In the genomic region with DNA sequence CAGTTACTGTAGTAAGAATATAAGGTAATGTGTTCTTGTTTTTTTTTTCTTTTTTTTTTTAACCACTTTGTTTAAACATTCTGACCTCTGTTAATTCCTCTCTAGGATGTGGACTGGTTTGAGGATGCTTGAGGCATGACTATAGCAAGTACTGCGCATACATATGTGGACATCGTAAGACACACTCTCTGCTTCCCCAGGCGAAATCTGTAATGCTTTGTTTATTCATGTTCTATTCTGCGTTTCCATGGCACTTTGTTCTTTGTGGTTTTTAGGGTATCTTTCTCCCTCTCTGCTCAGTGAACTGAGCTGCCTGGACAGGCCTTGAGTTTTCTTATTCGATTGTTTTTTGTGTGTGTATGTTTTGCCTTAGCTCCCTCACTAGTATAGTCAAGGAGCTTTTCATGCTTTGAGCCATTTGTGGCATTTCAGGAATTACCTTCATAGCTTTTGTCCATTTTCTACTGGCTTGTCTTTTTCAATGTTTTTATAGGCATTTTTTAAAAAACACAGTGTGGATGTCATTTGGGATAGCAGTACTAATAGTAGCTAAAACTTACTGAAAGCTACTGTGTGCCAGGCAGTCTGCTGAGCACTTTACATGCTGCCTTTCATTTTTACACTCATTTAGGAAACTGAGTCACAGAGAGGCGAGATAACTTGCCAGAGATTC, we compare ENCODE assay signal across 10 cellular contexts. TPM values are rescaled to one million over a fixed set of nuclear protein-coding genes. Genes with fewer than 3 reads are reported as not detected.
DNase-seq lines count a peak whose midpoint lies in the region; ATAC-seq and TF ChIP-seq lines count a peak whose summit lies in the region.
"Had no signal": no experiment of that assay in that cellular context is flagged by ENCODE, and none has a peak within 500 bp of the region (broad histone marks: within the 10 kb centered on the region; RNA-seq: fewer than 3 reads in every experiment).

No MANE protein-coding gene starts in this region.

- H3K79me2 ChIP-seq in neural progenitor cell (ENCODE audit: low read depth), result peaks cover 34% of the 10 kb centered on the region

- peaks cover 10% of the 10 kb centered on the region for H3K4me1 Mint-ChIP-seq in CD4-positive, alpha-beta T cell (ENCODE audit: low read depth)
- H3K4me1 Mint-ChIP-seq in neural progenitor cell, result peaks cover 37% of the 10 kb centered on the region
- peaks cover 7% of the 10 kb centered on the region for H3K4me1 Mint-ChIP-seq in activated naive CD4-positive, alpha-beta T cell treated with anti-CD3 and anti-CD28 coated beads for 36 hours (ENCODE audit: low read depth)

- H3K27me3 Mint-ChIP-seq in CD4-positive, alpha-beta T cell, result peaks cover 76% of the 10 kb centered on the region
- peaks cover 9% of the 10 kb centered on the region for H3K27me3 Mint-ChIP-seq in neural progenitor cell (ENCODE audit: insufficient read depth, low read depth)
- peaks cover 57% of the 10 kb centered on the region for H3K27me3 Mint-ChIP-seq in activated naive CD4-positive, alpha-beta T cell treated with anti-CD3 and anti-CD28 coated beads for 36 hours (ENCODE audit: low read depth)

- POLR2A ChIA-PET in CD4-positive, alpha-beta T cell (lab: Charles Lee), result no interaction called here
- POLR2A ChIA-PET in Panc1 (lab: Charles Lee), result no interaction called here

- no peaks in the 10 kb centered on the region for H3K36me3 Mint-ChIP-seq in CD4-positive, alpha-beta T cell (ENCODE audit: low read depth)
- no peaks in the 10 kb centered on the region for H3K36me3 Mint-ChIP-seq in neural progenitor cell
- no peaks in the 10 kb centered on the region for H3K36me3 Mint-ChIP-seq in activated naive CD4-positive, alpha-beta T cell treated with anti-CD3 and anti-CD28 coated beads for 36 hours (ENCODE audit: low read depth)
- H3K36me3 Mint-ChIP-seq: IgD-negative memory B cell had no signal

- no peaks in the 10 kb centered on the region for H3K9me3 ChIP-seq in CD4-positive, alpha-beta T cell (ENCODE audit: control insufficient read depth, low read length)
- no peaks in the 10 kb centered on the region for H3K9me3 ChIP-seq in Panc1 (ENCODE audit: control insufficient read depth, insufficient read depth, low read depth, low read length)
- no peaks in the 10 kb centered on the region for H3K9me3 ChIP-seq in neural progenitor cell (ENCODE audit: low read depth)
- H3K9me3 ChIP-seq: Peyer's patch had no signal

- intact Hi-C loops in CD4-positive, alpha-beta T cell (cut with DNase I, micrococcal nuclease), result no loop called here
- intact Hi-C loops in Panc1 (cut with micrococcal nuclease; ENCODE audit: unreplicated experiment), result no loop called here
- intact Hi-C loops in activated naive CD4-positive, alpha-beta T cell treated with anti-CD3 and anti-CD28 coated beads for 36 hours (cut with micrococcal nuclease), result no loop called here

- no peak overlapping the region for H3K27ac ChIP-seq in CD4-positive, alpha-beta T cell (ENCODE audit: low read depth, low read length)
- H3K27ac ChIP-seq in Panc1 (ENCODE audit: low read length), result peak overlapping the region; percentile 90
- H3K27ac ChIP-seq in neural progenitor cell, result no peak overlapping the region

- H3K9me3 Mint-ChIP-seq in CD4-positive, alpha-beta T cell, result no peaks in the 10 kb centered on the region
- peaks cover 5% of the 10 kb centered on the region for H3K9me3 Mint-ChIP-seq in neural progenitor cell
- no peaks in the 10 kb centered on the region for H3K9me3 Mint-ChIP-seq in activated naive CD4-positive, alpha-beta T cell treated with anti-CD3 and anti-CD28 coated beads for 36 hours

- ATAC-seq in CD4-positive, alpha-beta T cell (ENCODE audit: poor library complexity), result no peak
- ATAC-seq in Panc1, result no peak
- no peak for ATAC-seq in HG03135 (IDR thresholded peaks at IDR 0.05; ENCODE audit: unreplicated experiment)

- H3K27me3 ChIP-seq in CD4-positive, alpha-beta T cell (ENCODE audit: control insufficient read depth, insufficient read depth, low read length), result peaks cover 58% of the 10 kb centered on the region
- no peaks in the 10 kb centered on the region for H3K27me3 ChIP-seq in Panc1 (ENCODE audit: control insufficient read depth, insufficient read depth, low read length)
- H3K27me3 ChIP-seq in neural progenitor cell, result peaks cover 11% of the 10 kb centered on the region
- H3K27me3 ChIP-seq: Peyer's patch had no signal

- CTCF ChIA-PET in CD4-positive, alpha-beta T cell (lab: Charles Lee), result no interaction called here
- CTCF ChIA-PET in Panc1 (lab: Charles Lee), result interaction anchor here (0.6 kb wide), 1 partner anchor 22 kb away, joined by 4 read pairs; no protein-coding TSS in a partner anchor
- CTCF ChIA-PET in activated naive CD4-positive, alpha-beta T cell treated with anti-CD3 and anti-CD28 coated beads for 36 hours (lab: Charles Lee), result interaction anchor here (0.7 kb wide), 1 partner anchor 735 kb away, joined by 3 read pairs; no protein-coding TSS in a partner anchor

- H4K20me1 ChIP-seq in neural progenitor cell (ENCODE audit: low read depth), result peaks cover 26% of the 10 kb centered on the region

- H3K27ac Mint-ChIP-seq in CD4-positive, alpha-beta T cell, result no peak overlapping the region
- no peak overlapping the region for H3K27ac Mint-ChIP-seq in neural progenitor cell
- no peak overlapping the region for H3K27ac Mint-ChIP-seq in activated naive CD4-positive, alpha-beta T cell treated with anti-CD3 and anti-CD28 coated beads for 36 hours
- H3K27ac Mint-ChIP-seq: IgD-negative memory B cell had no signal

- no peak overlapping the region for H3K9ac ChIP-seq in neural progenitor cell

- H3K4me2 ChIP-seq in neural progenitor cell, result no peak overlapping the region

- H3K4me1 ChIP-seq in Panc1 (ENCODE audit: control insufficient read depth, insufficient read depth, low read length), result peaks cover 21% of the 10 kb centered on the region
- H3K4me1 ChIP-seq in neural progenitor cell, result peaks cover 30% of the 10 kb centered on the region

- in situ Hi-C loops in Panc1 (cut with HindIII; ENCODE audit: low pct_unique_long_range_greater_than_20kb, low sequenced_read_pairs), result no loop called here

- TF ChIP-seq CTCF in CD4-positive, alpha-beta T cell (IDR thresholded peaks at IDR 0.05), result no peak
- no peak for TF ChIP-seq CTCF in Panc1 (IDR thresholded peaks at IDR 0.05)
- TF ChIP-seq CTCF in neural progenitor cell (IDR thresholded peaks at IDR 0.05), result no peak

- peak overlapping the region; percentile 83 for H3K4me3 Mint-ChIP-seq in CD4-positive, alpha-beta T cell
- H3K4me3 Mint-ChIP-seq in neural progenitor cell, result peak overlapping the region; percentile 93
- H3K4me3 Mint-ChIP-seq in activated naive CD4-positive, alpha-beta T cell treated with anti-CD3 and anti-CD28 coated beads for 36 hours, result no peak overlapping the region

- H3K36me3 ChIP-seq in Panc1 (ENCODE audit: control insufficient read depth, insufficient read depth, low read length) (no peaks in the 10 kb centered on the region; the same call in 1 of the 2 replicates), neural progenitor cell (no peaks in the 10 kb centered on the region)
- H3K36me3 ChIP-seq: Peyer's patch had no signal

- BruUV-seq in Panc1 (replicated peaks; lab: Mats Ljungman, UMichigan), result no TSS peak

- no peak overlapping the region for H2AFZ ChIP-seq in neural progenitor cell (replicated peaks)

- H3K4me3 ChIP-seq in Panc1 (ENCODE audit: low read depth in 2 of 2, low read length in 2 of 2) (peak overlapping the region in 1 of 2 experiments; percentile 12; a peak in 1 of 4 replicates), neural progenitor cell (no peak overlapping the region)

- no peak for DNase-seq in CD4-positive, alpha-beta T cell
- DNase-seq in Panc1 (ENCODE audit: low read depth, low spot score) (no peak), epidermal melanocyte (ENCODE audit: insufficient read length, low spot score) (peak; percentile 66), neural progenitor cell (ENCODE audit: low spot score) (no peak), NCI-H524 (lab: John Stamatoyannopoulos, UW) (no peak), NCI-H1436 treated with DMSO at 0.1 percent for 48 hours (lab: John Stamatoyannopoulos, UW) (no peak)
- no peak for DNase-seq in activated naive CD4-positive, alpha-beta T cell treated with anti-CD3 and anti-CD28 coated beads for 36 hours

- H3F3A ChIP-seq in neural progenitor cell (ENCODE audit: low read depth), result peaks cover 25% of the 10 kb centered on the region

RNA-seq across cellular contexts. Expression of gene SH3BP4, which starts 1.9 kb away (rescaled TPM):
- total RNA-seq in CD4-positive, alpha-beta T cell, result under 1 TPM; 0.52 to 0.59 TPM
- total RNA-seq in Panc1 (2021; ENCODE audit: unreplicated experiment), result 133 TPM
- polyA plus RNA-seq in Panc1 (2012; ENCODE audit: insufficient read length), result 102 TPM
- total RNA-seq in neural progenitor cell (ENCODE audit: low replicate concordance), result 50.4 and 53.4 TPM in 2 replicates
- total RNA-seq in activated naive CD4-positive, alpha-beta T cell treated with anti-CD3 and anti-CD28 coated beads for 36 hours, result under 1 TPM; 0.42 to 0.64 TPM

Comparison
In these comparisons a context has a peak if more than half of its experiments do, and no peak if none do; other contexts are left out.
1. RNA of gene SH3BP4, which starts 1.9 kb away (total RNA-seq): 133 TPM in Panc1 (single experiment) and 50.4 to 53.4 TPM in neural progenitor cell; 0.42 to 0.64 TPM in activated naive CD4-positive, alpha-beta T cell treated with anti-CD3 and anti-CD28 coated beads for 36 hours and 0.52 to 0.59 TPM in CD4-positive, alpha-beta T cell; every median in the first group is over 10 times any median in the second.